In the genomic region with DNA sequence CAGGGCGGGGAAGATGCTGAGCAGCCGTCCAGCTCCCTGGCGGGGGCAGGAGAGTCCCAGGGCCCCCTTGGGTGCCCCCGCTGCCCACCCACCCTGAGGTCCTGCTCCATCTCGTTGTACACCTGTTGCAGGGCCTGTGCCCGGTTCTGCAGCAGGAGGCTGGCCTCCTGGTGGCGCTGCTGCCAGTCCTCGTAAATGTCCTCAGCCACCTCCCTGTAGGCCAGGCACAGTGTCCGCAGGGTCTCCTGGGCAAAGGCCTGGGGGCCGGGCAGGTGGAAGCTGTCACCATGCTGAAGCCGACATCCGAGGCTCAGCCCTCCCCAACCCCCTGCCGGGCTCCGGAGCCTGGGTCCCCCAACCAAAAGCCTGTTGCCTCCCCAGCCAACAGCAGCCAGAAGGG, we compare ENCODE assay signal across 2 cellular contexts.
TF ChIP-seq lines count a peak whose summit lies in the region.

No MANE protein-coding gene starts in this region.

TF ChIP-seq in HEK293, 187 proteins besides CTCF, POLR2A, EP300 and RAD21:
- TF ChIP-seq SCRT2 (tag by site-specific recombination; IDR thresholded peaks at IDR 0.05) (peak; percentile 63), ZNF426 (tag by site-specific recombination; IDR thresholded peaks at IDR 0.05) (no peak), YY1 (tag by site-specific recombination; IDR thresholded peaks at IDR 0.05) (no peak)

TF ChIP-seq in H1, 55 proteins besides CTCF, POLR2A, EP300 and RAD21:
- TF ChIP-seq PHF8 (conservative IDR thresholded peaks at IDR 0.05; ENCODE audit: low read depth, low read length) = no peak
- TF ChIP-seq RBBP5 (IDR thresholded peaks at IDR 0.05; ENCODE audit: borderline replicate concordance, low read depth, low read length) = no peak
- TF ChIP-seq SP2 (IDR thresholded peaks at IDR 0.05; ENCODE audit: low read length) = no peak
- TF ChIP-seq ZNF274 (IDR thresholded peaks at IDR 0.05; ENCODE audit: borderline replicate concordance, extremely low read depth, low read length) = no peak
- no peak for TF ChIP-seq SIRT6 (IDR thresholded peaks at IDR 0.05; ENCODE audit: low read length)
- TF ChIP-seq JUND (IDR thresholded peaks at IDR 0.05; ENCODE audit: low read length) = no peak
- no peak for TF ChIP-seq SUZ12 (IDR thresholded peaks at IDR 0.05; ENCODE audit: low read length)
- TF ChIP-seq, protein P1, sequence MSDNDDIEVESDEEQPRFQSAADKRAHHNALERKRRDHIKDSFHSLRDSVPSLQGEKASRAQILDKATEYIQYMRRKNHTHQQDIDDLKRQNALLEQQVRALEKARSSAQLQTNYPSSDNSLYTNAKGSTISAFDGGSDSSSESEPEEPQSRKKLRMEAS (IDR thresholded peaks at IDR 0.05) = no peak
- TF ChIP-seq, protein P2, sequence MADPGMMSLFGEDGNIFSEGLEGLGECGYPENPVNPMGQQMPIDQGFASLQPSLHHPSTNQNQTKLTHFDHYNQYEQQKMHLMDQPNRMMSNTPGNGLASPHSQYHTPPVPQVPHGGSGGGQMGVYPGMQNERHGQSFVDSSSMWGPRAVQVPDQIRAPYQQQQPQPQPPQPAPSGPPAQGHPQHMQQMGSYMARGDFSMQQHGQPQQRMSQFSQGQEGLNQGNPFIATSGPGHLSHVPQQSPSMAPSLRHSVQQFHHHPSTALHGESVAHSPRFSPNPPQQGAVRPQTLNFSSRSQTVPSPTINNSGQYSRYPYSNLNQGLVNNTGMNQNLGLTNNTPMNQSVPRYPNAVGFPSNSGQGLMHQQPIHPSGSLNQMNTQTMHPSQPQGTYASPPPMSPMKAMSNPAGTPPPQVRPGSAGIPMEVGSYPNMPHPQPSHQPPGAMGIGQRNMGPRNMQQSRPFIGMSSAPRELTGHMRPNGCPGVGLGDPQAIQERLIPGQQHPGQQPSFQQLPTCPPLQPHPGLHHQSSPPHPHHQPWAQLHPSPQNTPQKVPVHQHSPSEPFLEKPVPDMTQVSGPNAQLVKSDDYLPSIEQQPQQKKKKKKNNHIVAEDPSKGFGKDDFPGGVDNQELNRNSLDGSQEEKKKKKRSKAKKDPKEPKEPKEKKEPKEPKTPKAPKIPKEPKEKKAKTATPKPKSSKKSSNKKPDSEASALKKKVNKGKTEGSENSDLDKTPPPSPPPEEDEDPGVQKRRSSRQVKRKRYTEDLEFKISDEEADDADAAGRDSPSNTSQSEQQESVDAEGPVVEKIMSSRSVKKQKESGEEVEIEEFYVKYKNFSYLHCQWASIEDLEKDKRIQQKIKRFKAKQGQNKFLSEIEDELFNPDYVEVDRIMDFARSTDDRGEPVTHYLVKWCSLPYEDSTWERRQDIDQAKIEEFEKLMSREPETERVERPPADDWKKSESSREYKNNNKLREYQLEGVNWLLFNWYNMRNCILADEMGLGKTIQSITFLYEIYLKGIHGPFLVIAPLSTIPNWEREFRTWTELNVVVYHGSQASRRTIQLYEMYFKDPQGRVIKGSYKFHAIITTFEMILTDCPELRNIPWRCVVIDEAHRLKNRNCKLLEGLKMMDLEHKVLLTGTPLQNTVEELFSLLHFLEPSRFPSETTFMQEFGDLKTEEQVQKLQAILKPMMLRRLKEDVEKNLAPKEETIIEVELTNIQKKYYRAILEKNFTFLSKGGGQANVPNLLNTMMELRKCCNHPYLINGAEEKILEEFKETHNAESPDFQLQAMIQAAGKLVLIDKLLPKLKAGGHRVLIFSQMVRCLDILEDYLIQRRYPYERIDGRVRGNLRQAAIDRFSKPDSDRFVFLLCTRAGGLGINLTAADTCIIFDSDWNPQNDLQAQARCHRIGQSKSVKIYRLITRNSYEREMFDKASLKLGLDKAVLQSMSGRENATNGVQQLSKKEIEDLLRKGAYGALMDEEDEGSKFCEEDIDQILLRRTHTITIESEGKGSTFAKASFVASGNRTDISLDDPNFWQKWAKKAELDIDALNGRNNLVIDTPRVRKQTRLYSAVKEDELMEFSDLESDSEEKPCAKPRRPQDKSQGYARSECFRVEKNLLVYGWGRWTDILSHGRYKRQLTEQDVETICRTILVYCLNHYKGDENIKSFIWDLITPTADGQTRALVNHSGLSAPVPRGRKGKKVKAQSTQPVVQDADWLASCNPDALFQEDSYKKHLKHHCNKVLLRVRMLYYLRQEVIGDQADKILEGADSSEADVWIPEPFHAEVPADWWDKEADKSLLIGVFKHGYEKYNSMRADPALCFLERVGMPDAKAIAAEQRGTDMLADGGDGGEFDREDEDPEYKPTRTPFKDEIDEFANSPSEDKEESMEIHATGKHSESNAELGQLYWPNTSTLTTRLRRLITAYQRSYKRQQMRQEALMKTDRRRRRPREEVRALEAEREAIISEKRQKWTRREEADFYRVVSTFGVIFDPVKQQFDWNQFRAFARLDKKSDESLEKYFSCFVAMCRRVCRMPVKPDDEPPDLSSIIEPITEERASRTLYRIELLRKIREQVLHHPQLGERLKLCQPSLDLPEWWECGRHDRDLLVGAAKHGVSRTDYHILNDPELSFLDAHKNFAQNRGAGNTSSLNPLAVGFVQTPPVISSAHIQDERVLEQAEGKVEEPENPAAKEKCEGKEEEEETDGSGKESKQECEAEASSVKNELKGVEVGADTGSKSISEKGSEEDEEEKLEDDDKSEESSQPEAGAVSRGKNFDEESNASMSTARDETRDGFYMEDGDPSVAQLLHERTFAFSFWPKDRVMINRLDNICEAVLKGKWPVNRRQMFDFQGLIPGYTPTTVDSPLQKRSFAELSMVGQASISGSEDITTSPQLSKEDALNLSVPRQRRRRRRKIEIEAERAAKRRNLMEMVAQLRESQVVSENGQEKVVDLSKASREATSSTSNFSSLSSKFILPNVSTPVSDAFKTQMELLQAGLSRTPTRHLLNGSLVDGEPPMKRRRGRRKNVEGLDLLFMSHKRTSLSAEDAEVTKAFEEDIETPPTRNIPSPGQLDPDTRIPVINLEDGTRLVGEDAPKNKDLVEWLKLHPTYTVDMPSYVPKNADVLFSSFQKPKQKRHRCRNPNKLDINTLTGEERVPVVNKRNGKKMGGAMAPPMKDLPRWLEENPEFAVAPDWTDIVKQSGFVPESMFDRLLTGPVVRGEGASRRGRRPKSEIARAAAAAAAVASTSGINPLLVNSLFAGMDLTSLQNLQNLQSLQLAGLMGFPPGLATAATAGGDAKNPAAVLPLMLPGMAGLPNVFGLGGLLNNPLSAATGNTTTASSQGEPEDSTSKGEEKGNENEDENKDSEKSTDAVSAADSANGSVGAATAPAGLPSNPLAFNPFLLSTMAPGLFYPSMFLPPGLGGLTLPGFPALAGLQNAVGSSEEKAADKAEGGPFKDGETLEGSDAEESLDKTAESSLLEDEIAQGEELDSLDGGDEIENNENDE (IDR thresholded peaks at IDR 0.05; ENCODE audit: insufficient replicate concordance, low read length) = no peak
- TF ChIP-seq TAF7 (optimal IDR thresholded peaks at IDR 0.05; ENCODE audit: borderline replicate concordance, low read depth, low read length) = no peak
- TF ChIP-seq HDAC6 (IDR thresholded peaks at IDR 0.05; ENCODE audit: low read depth, low read length) = no peak
- no peak for TF ChIP-seq GTF2F1 (IDR thresholded peaks at IDR 0.05; ENCODE audit: borderline replicate concordance, low read depth, low read length)
TF ChIP-seq in H1: peak in this region for 0.
